Comparison of ENCODE assay signal across 8 cellular contexts in genomic region chr16:74999208-74999682, GRCh38. TPM values are rescaled to one million over a fixed set of nuclear protein-coding genes. Genes with fewer than 3 reads are reported as not detected.
DNase-seq lines count a peak whose midpoint lies in the region; ATAC-seq and TF ChIP-seq lines count a peak whose summit lies in the region.

No MANE protein-coding gene starts in this region.

- DNase-seq in ELF-1 (ENCODE audit: low read depth, low spot score): peak; percentile 21
- no peak for DNase-seq in activated T-helper 2 cell treated with anti-CD3 and anti-CD28 coated beads, Interferon-gamma antibody, Interleukin-2, Interleukin-4, amounts not matched to agents 10 μg/mL and 5 μg/mL and 100 μg/mL, durations not matched to agents 14 hours and 24 hours and 36 hours (ENCODE audit: low spot score)
- peak; percentile 34 to 68 (median 44) for DNase-seq in heart left ventricle
- peak in 6 of 10 donors; percentile 13 to 90 (median 43) for DNase-seq in posterior cingulate gyrus
- DNase-seq in NCI-H2107 (lab: John Stamatoyannopoulos, UW): no peak
- no peak for DNase-seq in inferior parietal cortex (ENCODE audit: extremely low spot score)

- H3K4me1 ChIP-seq in heart left ventricle: peaks cover 3 to 51% (median 35%) of the 10 kb centered on the region in 12 donors

- H3K9me3 Mint-ChIP-seq in activated T-helper 2 cell treated with anti-CD3 and anti-CD28 coated beads, Interferon-gamma antibody, Interleukin-2, Interleukin-4, amounts not matched to agents 10 μg/mL and 5 μg/mL and 100 μg/mL, durations not matched to agents 14 hours and 24 hours and 36 hours: no peaks in the 10 kb centered on the region

- H3K4me3 ChIP-seq in heart left ventricle: peak overlapping the region; percentile 65 to 99 (median 94)

- H3K27me3 ChIP-seq in heart left ventricle: no peaks in the 10 kb centered on the region

- TF ChIP-seq POLR2A in heart left ventricle (IDR thresholded peaks at IDR 0.05): no peak

- peak overlapping the region; percentile 86 for H3K4me3 Mint-ChIP-seq in activated T-helper 2 cell treated with anti-CD3 and anti-CD28 coated beads, Interferon-gamma antibody, Interleukin-2, Interleukin-4, amounts not matched to agents 10 μg/mL and 5 μg/mL and 100 μg/mL, durations not matched to agents 14 hours and 24 hours and 36 hours (ENCODE audit: low read depth)

- TF ChIP-seq CTCF in heart left ventricle (IDR thresholded peaks at IDR 0.05): no peak

- 1 to 2% (median 1%) methylated on average over 30 to 51 of the region's 51 CpGs for WGBS in heart left ventricle, 4 donors

- H3K36me3 ChIP-seq in KOPT-K1 (ENCODE audit: insufficient read depth, low read length) (peaks cover 30% of the 10 kb centered on the region), heart left ventricle (no peaks in the 10 kb centered on the region)

- no peaks in the 10 kb centered on the region for H3K9me3 ChIP-seq in KOPT-K1 (ENCODE audit: insufficient read depth, low read length, poor library complexity, severe bottlenecking)
- H3K9me3 ChIP-seq in heart left ventricle: no peaks in the 10 kb centered on the region

- peaks cover 12% of the 10 kb centered on the region for H3K27me3 Mint-ChIP-seq in activated T-helper 2 cell treated with anti-CD3 and anti-CD28 coated beads, Interferon-gamma antibody, Interleukin-2, Interleukin-4, amounts not matched to agents 10 μg/mL and 5 μg/mL and 100 μg/mL, durations not matched to agents 14 hours and 24 hours and 36 hours (ENCODE audit: low read depth)

- H3K27ac Mint-ChIP-seq in activated T-helper 2 cell treated with anti-CD3 and anti-CD28 coated beads, Interferon-gamma antibody, Interleukin-2, Interleukin-4, amounts not matched to agents 10 μg/mL and 5 μg/mL and 100 μg/mL, durations not matched to agents 14 hours and 24 hours and 36 hours: peak overlapping the region; percentile 63

- H3K4me1 Mint-ChIP-seq in activated T-helper 2 cell treated with anti-CD3 and anti-CD28 coated beads, Interferon-gamma antibody, Interleukin-2, Interleukin-4, amounts not matched to agents 10 μg/mL and 5 μg/mL and 100 μg/mL, durations not matched to agents 14 hours and 24 hours and 36 hours (ENCODE audit: low read depth): peaks cover 44% of the 10 kb centered on the region

- ATAC-seq in GM21528 (IDR thresholded peaks at IDR 0.05; ENCODE audit: low FRiP score, unreplicated experiment) (peak; percentile 45), heart left ventricle (peak in 2 of 4 donors; percentile 19 to 30)

- H3K27ac ChIP-seq in KOPT-K1 (ENCODE audit: low read depth, low read length, poor library complexity, severe bottlenecking) (peak overlapping the region; percentile 79), heart left ventricle (peak overlapping the region; percentile 16 to 93 (median 88))

- intact Hi-C loops in activated T-helper 2 cell treated with anti-CD3 and anti-CD28 coated beads, Interferon-gamma antibody, Interleukin-2, Interleukin-4, amounts not matched to agents 10 μg/mL and 5 μg/mL and 100 μg/mL, durations not matched to agents 14 hours and 24 hours and 36 hours (cut with micrococcal nuclease): no loop called here
- intact Hi-C loops in heart left ventricle (cut with DNase I) (loop anchor here in 3 of 10 donors (2.0 kb wide), 1 partner anchor 112 kb away; no protein-coding TSS in a partner anchor), posterior cingulate gyrus (cut with DNase I) (loop anchor here (10.0 kb wide), 1 partner anchor 294 kb away; the partner anchor contains the start of gene MLKL)

- H3K36me3 Mint-ChIP-seq in activated T-helper 2 cell treated with anti-CD3 and anti-CD28 coated beads, Interferon-gamma antibody, Interleukin-2, Interleukin-4, amounts not matched to agents 10 μg/mL and 5 μg/mL and 100 μg/mL, durations not matched to agents 14 hours and 24 hours and 36 hours (ENCODE audit: low read depth): peaks cover 33% of the 10 kb centered on the region

RNA-seq across cellular contexts. Expression of gene ZNRF1, which starts 0.4 kb away (rescaled TPM):
- total RNA-seq in activated T-helper 2 cell treated with anti-CD3 and anti-CD28 coated beads, Interferon-gamma antibody, Interleukin-2, Interleukin-4, amounts not matched to agents 10 μg/mL and 5 μg/mL and 100 μg/mL, durations not matched to agents 14 hours and 24 hours and 36 hours: 34.8 and 36.6 TPM in 2 replicates
- total RNA-seq in heart left ventricle: 10 to 100 TPM; 20.5 to 43.3 (median 23.9) TPM
- polyA plus RNA-seq in heart left ventricle: 10 to 100 TPM; 12.8 to 20.3 TPM

RNA-seq across cellular contexts. Expression of gene WDR59, which starts 14.3 kb away (rescaled TPM):
- total RNA-seq in activated T-helper 2 cell treated with anti-CD3 and anti-CD28 coated beads, Interferon-gamma antibody, Interleukin-2, Interleukin-4, amounts not matched to agents 10 μg/mL and 5 μg/mL and 100 μg/mL, durations not matched to agents 14 hours and 24 hours and 36 hours: 83.9 and 92.0 TPM in 2 replicates
- total RNA-seq in heart left ventricle: 10 to 100 TPM; 22.8 to 52.2 (median 40.7) TPM
- polyA plus RNA-seq in heart left ventricle: 10 to 100 TPM; 16.0 to 17.4 TPM

Comparison
In these comparisons a context has a peak if more than half of its experiments do, and no peak if none do; other contexts are left out.
1. DNase-seq: peak in ELF-1 (single experiment), heart left ventricle (5 of 5) and posterior cingulate gyrus (6 of 10); none in activated T-helper 2 cell treated with anti-CD3 and anti-CD28 coated beads, Interferon-gamma antibody, Interleukin-2, Interleukin-4, amounts not matched to agents 10 μg/mL and 5 μg/mL and 100 μg/mL, durations not matched to agents 14 hours and 24 hours and 36 hours (single experiment), NCI-H2107 (single experiment) and inferior parietal cortex (single experiment).